Comparison of ENCODE assay signal across 1 cellular context in the genomic region with DNA sequence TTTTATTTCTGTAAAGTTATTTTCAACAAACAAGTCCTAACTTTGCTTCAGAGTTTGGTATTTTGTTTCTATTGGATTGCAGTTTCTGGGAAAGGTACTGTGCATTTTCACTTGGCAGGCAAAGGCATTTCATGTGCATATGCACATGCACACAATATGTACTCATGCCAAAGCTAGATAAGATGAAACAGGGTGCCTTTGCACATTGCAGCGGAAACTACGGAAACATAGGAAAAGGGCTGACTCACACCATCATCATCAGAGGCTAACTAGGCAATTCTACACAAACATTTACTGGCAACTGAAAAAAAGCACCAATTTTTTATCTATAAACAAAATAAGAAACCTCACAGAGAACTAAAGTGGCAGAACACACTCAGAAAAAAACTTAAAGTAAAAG.
TF ChIP-seq lines count a peak whose summit lies in the region.

No MANE protein-coding gene starts in this region.

TF ChIP-seq in K562, 482 proteins besides CTCF, POLR2A, EP300 and RAD21 (continued from another document and continues in another):
- TF ChIP-seq, protein P1, sequence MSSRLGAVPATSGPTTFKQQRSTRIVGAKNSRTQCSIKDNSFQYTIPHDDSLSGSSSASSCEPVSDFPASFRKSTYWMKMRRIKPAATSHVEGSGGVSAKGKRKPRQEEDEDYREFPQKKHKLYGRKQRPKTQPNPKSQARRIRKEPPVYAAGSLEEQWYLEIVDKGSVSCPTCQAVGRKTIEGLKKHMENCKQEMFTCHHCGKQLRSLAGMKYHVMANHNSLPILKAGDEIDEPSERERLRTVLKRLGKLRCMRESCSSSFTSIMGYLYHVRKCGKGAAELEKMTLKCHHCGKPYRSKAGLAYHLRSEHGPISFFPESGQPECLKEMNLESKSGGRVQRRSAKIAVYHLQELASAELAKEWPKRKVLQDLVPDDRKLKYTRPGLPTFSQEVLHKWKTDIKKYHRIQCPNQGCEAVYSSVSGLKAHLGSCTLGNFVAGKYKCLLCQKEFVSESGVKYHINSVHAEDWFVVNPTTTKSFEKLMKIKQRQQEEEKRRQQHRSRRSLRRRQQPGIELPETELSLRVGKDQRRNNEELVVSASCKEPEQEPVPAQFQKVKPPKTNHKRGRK (tag; IDR thresholded peaks at IDR 0.05), result no peak
- TF ChIP-seq MYNN (IDR thresholded peaks at IDR 0.05) (0 out of 2 replicates have a peak, but pooled peaks have one; percentile 32), MYNN (CRISPR knock-in tag; IDR thresholded peaks at IDR 0.05) (no peak), ZNF57 (CRISPR knock-in tag; IDR thresholded peaks at IDR 0.05) (no peak), MAFG (tag; conservative IDR thresholded peaks at IDR 0.05) (peak; percentile 76), GTF2A2 (tag; IDR thresholded peaks at IDR 0.05) (no peak), ZSCAN32 (CRISPR knock-in tag; IDR thresholded peaks at IDR 0.05) (no peak), TEAD2 (tag; IDR thresholded peaks at IDR 0.05) (no peak), ASH1L (IDR thresholded peaks at IDR 0.05; ENCODE audit: borderline replicate concordance, low read depth, partially characterized antibody) (no peak), RBBP5 (IDR thresholded peaks at IDR 0.05; ENCODE audit: borderline replicate concordance, insufficient read depth, low read length, poor library complexity, severe bottlenecking) (no peak), SIN3B (IDR thresholded peaks at IDR 0.05; ENCODE audit: low read depth) (no peak), KAT8 (IDR thresholded peaks at IDR 0.05; ENCODE audit: low read depth) (no peak), KDM5B (IDR thresholded peaks at IDR 0.05; ENCODE audit: insufficient replicate concordance, low read depth, low read length) (no peak), ARID1B (IDR thresholded peaks at IDR 0.05) (peak; percentile 89), MIER1 (IDR thresholded peaks at IDR 0.05; ENCODE audit: low read depth) (no peak), HDAC8 (tag; IDR thresholded peaks at IDR 0.05) (no peak), SMARCB1 (IDR thresholded peaks at IDR 0.05; ENCODE audit: insufficient read length, low read depth) (no peak), PHB (CRISPR knock-in tag; IDR thresholded peaks at IDR 0.05) (no peak), ZNF436 (CRISPR knock-in tag; IDR thresholded peaks at IDR 0.05) (no peak), DNMT1 (IDR thresholded peaks at IDR 0.05) (no peak), ZNF589 (CRISPR knock-in tag; IDR thresholded peaks at IDR 0.05; ENCODE audit: low read depth) (no peak), KHSRP (IDR thresholded peaks at IDR 0.05) (no peak), MAZ (CRISPR knock-in tag; conservative IDR thresholded peaks at IDR 0.05 in 1 of 2, IDR thresholded peaks at IDR 0.05 in 1 of 2) (no peak), ZNF717 (CRISPR knock-in tag; IDR thresholded peaks at IDR 0.05) (no peak), SPI1 (IDR thresholded peaks at IDR 0.05; ENCODE audit: borderline replicate concordance, low read depth, low read length) (no peak), U2AF2 (optimal IDR thresholded peaks at IDR 0.05; ENCODE audit: low read depth, low read length) (no peak), SAP30 (IDR thresholded peaks at IDR 0.05; ENCODE audit: borderline replicate concordance, insufficient read depth, low read depth, low read length, poor library complexity, severe bottlenecking) (no peak), BRCA1 (IDR thresholded peaks at IDR 0.05) (no peak), BRCA1 (CRISPR knock-in tag; IDR thresholded peaks at IDR 0.05) (no peak)
- TF ChIP-seq, protein P2, sequence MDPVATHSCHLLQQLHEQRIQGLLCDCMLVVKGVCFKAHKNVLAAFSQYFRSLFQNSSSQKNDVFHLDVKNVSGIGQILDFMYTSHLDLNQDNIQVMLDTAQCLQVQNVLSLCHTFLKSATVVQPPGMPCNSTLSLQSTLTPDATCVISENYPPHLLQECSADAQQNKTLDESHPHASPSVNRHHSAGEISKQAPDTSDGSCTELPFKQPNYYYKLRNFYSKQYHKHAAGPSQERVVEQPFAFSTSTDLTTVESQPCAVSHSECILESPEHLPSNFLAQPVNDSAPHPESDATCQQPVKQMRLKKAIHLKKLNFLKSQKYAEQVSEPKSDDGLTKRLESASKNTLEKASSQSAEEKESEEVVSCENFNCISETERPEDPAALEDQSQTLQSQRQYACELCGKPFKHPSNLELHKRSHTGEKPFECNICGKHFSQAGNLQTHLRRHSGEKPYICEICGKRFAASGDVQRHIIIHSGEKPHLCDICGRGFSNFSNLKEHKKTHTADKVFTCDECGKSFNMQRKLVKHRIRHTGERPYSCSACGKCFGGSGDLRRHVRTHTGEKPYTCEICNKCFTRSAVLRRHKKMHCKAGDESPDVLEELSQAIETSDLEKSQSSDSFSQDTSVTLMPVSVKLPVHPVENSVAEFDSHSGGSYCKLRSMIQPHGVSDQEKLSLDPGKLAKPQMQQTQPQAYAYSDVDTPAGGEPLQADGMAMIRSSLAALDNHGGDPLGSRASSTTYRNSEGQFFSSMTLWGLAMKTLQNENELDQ (CRISPR knock-in tag; IDR thresholded peaks at IDR 0.05; ENCODE audit: borderline replicate concordance), result no peak
- TF ChIP-seq, protein P3, sequence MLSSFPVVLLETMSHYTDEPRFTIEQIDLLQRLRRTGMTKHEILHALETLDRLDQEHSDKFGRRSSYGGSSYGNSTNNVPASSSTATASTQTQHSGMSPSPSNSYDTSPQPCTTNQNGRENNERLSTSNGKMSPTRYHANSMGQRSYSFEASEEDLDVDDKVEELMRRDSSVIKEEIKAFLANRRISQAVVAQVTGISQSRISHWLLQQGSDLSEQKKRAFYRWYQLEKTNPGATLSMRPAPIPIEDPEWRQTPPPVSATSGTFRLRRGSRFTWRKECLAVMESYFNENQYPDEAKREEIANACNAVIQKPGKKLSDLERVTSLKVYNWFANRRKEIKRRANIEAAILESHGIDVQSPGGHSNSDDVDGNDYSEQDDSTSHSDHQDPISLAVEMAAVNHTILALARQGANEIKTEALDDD (IDR thresholded peaks at IDR 0.05), result peak; percentile 68; the same call in 1 of the 2 replicates
- TF ChIP-seq, protein P4, sequence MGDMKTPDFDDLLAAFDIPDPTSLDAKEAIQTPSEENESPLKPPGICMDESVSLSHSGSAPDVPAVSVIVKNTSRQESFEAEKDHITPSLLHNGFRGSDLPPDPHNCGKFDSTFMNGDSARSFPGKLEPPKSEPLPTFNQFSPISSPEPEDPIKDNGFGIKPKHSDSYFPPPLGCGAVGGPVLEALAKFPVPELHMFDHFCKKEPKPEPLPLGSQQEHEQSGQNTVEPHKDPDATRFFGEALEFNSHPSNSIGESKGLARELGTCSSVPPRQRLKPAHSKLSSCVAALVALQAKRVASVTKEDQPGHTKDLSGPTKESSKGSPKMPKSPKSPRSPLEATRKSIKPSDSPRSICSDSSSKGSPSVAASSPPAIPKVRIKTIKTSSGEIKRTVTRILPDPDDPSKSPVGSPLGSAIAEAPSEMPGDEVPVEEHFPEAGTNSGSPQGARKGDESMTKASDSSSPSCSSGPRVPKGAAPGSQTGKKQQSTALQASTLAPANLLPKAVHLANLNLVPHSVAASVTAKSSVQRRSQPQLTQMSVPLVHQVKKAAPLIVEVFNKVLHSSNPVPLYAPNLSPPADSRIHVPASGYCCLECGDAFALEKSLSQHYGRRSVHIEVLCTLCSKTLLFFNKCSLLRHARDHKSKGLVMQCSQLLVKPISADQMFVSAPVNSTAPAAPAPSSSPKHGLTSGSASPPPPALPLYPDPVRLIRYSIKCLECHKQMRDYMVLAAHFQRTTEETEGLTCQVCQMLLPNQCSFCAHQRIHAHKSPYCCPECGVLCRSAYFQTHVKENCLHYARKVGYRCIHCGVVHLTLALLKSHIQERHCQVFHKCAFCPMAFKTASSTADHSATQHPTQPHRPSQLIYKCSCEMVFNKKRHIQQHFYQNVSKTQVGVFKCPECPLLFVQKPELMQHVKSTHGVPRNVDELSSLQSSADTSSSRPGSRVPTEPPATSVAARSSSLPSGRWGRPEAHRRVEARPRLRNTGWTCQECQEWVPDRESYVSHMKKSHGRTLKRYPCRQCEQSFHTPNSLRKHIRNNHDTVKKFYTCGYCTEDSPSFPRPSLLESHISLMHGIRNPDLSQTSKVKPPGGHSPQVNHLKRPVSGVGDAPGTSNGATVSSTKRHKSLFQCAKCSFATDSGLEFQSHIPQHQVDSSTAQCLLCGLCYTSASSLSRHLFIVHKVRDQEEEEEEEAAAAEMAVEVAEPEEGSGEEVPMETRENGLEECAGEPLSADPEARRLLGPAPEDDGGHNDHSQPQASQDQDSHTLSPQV (IDR thresholded peaks at IDR 0.05), result peak; percentile 84
- TF ChIP-seq, protein P5, sequence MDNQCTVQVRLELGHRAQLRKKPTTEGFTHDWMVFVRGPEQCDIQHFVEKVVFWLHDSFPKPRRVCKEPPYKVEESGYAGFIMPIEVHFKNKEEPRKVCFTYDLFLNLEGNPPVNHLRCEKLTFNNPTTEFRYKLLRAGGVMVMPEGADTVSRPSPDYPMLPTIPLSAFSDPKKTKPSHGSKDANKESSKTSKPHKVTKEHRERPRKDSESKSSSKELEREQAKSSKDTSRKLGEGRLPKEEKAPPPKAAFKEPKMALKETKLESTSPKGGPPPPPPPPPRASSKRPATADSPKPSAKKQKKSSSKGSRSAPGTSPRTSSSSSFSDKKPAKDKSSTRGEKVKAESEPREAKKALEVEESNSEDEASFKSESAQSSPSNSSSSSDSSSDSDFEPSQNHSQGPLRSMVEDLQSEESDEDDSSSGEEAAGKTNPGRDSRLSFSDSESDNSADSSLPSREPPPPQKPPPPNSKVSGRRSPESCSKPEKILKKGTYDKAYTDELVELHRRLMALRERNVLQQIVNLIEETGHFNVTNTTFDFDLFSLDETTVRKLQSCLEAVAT (IDR thresholded peaks at IDR 0.05), result no peak
- TF ChIP-seq, protein P6, sequence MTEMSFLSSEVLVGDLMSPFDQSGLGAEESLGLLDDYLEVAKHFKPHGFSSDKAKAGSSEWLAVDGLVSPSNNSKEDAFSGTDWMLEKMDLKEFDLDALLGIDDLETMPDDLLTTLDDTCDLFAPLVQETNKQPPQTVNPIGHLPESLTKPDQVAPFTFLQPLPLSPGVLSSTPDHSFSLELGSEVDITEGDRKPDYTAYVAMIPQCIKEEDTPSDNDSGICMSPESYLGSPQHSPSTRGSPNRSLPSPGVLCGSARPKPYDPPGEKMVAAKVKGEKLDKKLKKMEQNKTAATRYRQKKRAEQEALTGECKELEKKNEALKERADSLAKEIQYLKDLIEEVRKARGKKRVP (CRISPR knock-in tag; IDR thresholded peaks at IDR 0.05), result no peak
- TF ChIP-seq, protein P7, sequence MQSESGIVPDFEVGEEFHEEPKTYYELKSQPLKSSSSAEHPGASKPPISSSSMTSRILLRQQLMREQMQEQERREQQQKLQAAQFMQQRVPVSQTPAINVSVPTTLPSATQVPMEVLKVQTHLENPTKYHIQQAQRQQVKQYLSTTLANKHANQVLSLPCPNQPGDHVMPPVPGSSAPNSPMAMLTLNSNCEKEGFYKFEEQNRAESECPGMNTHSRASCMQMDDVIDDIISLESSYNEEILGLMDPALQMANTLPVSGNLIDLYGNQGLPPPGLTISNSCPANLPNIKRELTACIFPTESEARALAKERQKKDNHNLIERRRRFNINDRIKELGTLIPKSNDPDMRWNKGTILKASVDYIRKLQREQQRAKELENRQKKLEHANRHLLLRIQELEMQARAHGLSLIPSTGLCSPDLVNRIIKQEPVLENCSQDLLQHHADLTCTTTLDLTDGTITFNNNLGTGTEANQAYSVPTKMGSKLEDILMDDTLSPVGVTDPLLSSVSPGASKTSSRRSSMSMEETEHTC (IDR thresholded peaks at IDR 0.05), result no peak
- TF ChIP-seq, protein P8, sequence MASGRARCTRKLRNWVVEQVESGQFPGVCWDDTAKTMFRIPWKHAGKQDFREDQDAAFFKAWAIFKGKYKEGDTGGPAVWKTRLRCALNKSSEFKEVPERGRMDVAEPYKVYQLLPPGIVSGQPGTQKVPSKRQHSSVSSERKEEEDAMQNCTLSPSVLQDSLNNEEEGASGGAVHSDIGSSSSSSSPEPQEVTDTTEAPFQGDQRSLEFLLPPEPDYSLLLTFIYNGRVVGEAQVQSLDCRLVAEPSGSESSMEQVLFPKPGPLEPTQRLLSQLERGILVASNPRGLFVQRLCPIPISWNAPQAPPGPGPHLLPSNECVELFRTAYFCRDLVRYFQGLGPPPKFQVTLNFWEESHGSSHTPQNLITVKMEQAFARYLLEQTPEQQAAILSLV (tag; IDR thresholded peaks at IDR 0.05), result no peak
- TF ChIP-seq, protein P9, sequence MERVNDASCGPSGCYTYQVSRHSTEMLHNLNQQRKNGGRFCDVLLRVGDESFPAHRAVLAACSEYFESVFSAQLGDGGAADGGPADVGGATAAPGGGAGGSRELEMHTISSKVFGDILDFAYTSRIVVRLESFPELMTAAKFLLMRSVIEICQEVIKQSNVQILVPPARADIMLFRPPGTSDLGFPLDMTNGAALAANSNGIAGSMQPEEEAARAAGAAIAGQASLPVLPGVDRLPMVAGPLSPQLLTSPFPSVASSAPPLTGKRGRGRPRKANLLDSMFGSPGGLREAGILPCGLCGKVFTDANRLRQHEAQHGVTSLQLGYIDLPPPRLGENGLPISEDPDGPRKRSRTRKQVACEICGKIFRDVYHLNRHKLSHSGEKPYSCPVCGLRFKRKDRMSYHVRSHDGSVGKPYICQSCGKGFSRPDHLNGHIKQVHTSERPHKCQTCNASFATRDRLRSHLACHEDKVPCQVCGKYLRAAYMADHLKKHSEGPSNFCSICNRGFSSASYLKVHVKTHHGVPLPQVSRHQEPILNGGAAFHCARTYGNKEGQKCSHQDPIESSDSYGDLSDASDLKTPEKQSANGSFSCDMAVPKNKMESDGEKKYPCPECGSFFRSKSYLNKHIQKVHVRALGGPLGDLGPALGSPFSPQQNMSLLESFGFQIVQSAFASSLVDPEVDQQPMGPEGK (CRISPR knock-in tag; IDR thresholded peaks at IDR 0.05; ENCODE audit: borderline replicate concordance), result no peak
- TF ChIP-seq, protein P10, sequence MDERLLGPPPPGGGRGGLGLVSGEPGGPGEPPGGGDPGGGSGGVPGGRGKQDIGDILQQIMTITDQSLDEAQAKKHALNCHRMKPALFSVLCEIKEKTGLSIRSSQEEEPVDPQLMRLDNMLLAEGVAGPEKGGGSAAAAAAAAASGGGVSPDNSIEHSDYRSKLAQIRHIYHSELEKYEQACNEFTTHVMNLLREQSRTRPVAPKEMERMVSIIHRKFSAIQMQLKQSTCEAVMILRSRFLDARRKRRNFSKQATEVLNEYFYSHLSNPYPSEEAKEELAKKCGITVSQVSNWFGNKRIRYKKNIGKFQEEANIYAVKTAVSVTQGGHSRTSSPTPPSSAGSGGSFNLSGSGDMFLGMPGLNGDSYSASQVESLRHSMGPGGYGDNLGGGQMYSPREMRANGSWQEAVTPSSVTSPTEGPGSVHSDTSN (CRISPR knock-in tag; IDR thresholded peaks at IDR 0.05; ENCODE audit: low read depth), result no peak
- TF ChIP-seq, protein P10 (tag; conservative IDR thresholded peaks at IDR 0.05; ENCODE audit: low read depth), result no peak
- TF ChIP-seq, protein P11, sequence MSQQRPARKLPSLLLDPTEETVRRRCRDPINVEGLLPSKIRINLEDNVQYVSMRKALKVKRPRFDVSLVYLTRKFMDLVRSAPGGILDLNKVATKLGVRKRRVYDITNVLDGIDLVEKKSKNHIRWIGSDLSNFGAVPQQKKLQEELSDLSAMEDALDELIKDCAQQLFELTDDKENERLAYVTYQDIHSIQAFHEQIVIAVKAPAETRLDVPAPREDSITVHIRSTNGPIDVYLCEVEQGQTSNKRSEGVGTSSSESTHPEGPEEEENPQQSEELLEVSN (IDR thresholded peaks at IDR 0.05; ENCODE audit: borderline replicate concordance in 1 of 2, extremely low read depth in 1 of 2, insufficient read depth in 1 of 2, insufficient read length in 1 of 2, low read depth in 1 of 2, low read length in 1 of 2, poor library complexity in 1 of 2, severe bottlenecking in 1 of 2), result no peak
